23 cellular contexts compared by ENCODE assay signal in genomic region chr11:134609361-134610115, GRCh38.
"Had no signal": no experiment of that assay in that cellular context is flagged by ENCODE, and none has a peak within 500 bp of the region (broad histone marks: within the 10 kb centered on the region; RNA-seq: fewer than 3 reads in every experiment).

No MANE protein-coding gene starts in this region.

- H3K4me1 Mint-ChIP-seq: memory B cell; nephron; stimulated activated memory B cell treated with anti-CD40 and anti-IgM and Interleukin-4, amounts not matched to agents 10 μg/mL and 1 μg/mL and 100 μg/mL, for 72 hours had no signal

- H3K9me3 ChIP-seq: adrenal gland, ascending aorta, gastrocnemius medialis had no signal

- H3K36me3 Mint-ChIP-seq: activated naive CD8-positive, alpha-beta T cell; memory B cell; stimulated activated memory B cell treated with anti-CD40 and anti-IgM and Interleukin-4, amounts not matched to agents 10 μg/mL and 1 μg/mL and 100 μg/mL, for 72 hours; type B pancreatic cell had no signal

- H3K9me3 Mint-ChIP-seq: activated T-cell treated with anti-CD3 and anti-CD28 coated beads, Interleukin-2, amount 50 U/mL, for 4 hours; activated T-helper 2 cell treated with anti-CD3 and anti-CD28 coated beads, Interferon-gamma antibody, Interleukin-2, Interleukin-4, amounts not matched to agents 10 μg/mL and 5 μg/mL and 100 μg/mL, durations not matched to agents 14 hours and 24 hours and 36 hours; nephron had no signal

- H3K27ac ChIP-seq: adrenal gland, ascending aorta, brain microvascular endothelial cell, gastrocnemius medialis had no signal

- DNase-seq: activated CD4-positive, alpha-beta T cell treated with anti-CD3 and anti-CD28 coated beads, Interleukin-2, amount 50 U/mL, for 48 hours; activated CD8-positive, alpha-beta memory T cell treated with anti-CD3 and anti-CD28 coated beads, Interleukin-2, amount 50 U/mL, for 48 hours; activated naive CD4-positive, alpha-beta T cell; activated T-cell treated with anti-CD3 and anti-CD28 coated beads, Interleukin-2, amount 50 U/mL, for 4 hours; adrenal gland; brain microvascular endothelial cell; central memory CD4-positive, alpha-beta T cell; effector memory CD8-positive, alpha-beta T cell; gastrocnemius medialis; hippocampal formation; left cardiac atrium; nucleus accumbens; small intestine; stimulated activated CD4-positive, alpha-beta T cell treated with anti-CD3 and anti-CD28 coated beads, Interleukin-2, amount 100 ng/mL, for 24 hours; T-helper 1 cell had no signal

- H3K27ac Mint-ChIP-seq: activated naive CD8-positive, alpha-beta T cell; activated T-helper 2 cell treated with anti-CD3 and anti-CD28 coated beads, Interferon-gamma antibody, Interleukin-2, Interleukin-4, amounts not matched to agents 10 μg/mL and 5 μg/mL and 100 μg/mL, durations not matched to agents 14 hours and 24 hours and 36 hours; effector memory CD8-positive, alpha-beta T cell; memory B cell; nephron; stimulated activated memory B cell treated with anti-CD40 and anti-IgM and Interleukin-4, amounts not matched to agents 10 μg/mL and 1 μg/mL and 100 μg/mL, for 72 hours; WTC11 had no signal

- H3K4me1 ChIP-seq: adrenal gland, ascending aorta, gastrocnemius medialis had no signal

- H3K27me3 ChIP-seq: adrenal gland, ascending aorta, brain microvascular endothelial cell, gastrocnemius medialis had no signal

- H3K4me3 Mint-ChIP-seq: activated naive CD8-positive, alpha-beta T cell; activated T-cell treated with anti-CD3 and anti-CD28 coated beads, Interleukin-2, amount 50 U/mL, for 4 hours; effector memory CD8-positive, alpha-beta T cell; memory B cell; nephron; stimulated activated memory B cell treated with anti-CD40 and anti-IgM and Interleukin-4, amounts not matched to agents 10 μg/mL and 1 μg/mL and 100 μg/mL, for 72 hours; type B pancreatic cell; WTC11 had no signal

- H3K36me3 ChIP-seq: adrenal gland, ascending aorta, brain microvascular endothelial cell, gastrocnemius medialis had no signal

- H3K4me3 ChIP-seq: adrenal gland, ascending aorta, gastrocnemius medialis had no signal
